12 cellular contexts compared by ENCODE assay signal in the genomic region with DNA sequence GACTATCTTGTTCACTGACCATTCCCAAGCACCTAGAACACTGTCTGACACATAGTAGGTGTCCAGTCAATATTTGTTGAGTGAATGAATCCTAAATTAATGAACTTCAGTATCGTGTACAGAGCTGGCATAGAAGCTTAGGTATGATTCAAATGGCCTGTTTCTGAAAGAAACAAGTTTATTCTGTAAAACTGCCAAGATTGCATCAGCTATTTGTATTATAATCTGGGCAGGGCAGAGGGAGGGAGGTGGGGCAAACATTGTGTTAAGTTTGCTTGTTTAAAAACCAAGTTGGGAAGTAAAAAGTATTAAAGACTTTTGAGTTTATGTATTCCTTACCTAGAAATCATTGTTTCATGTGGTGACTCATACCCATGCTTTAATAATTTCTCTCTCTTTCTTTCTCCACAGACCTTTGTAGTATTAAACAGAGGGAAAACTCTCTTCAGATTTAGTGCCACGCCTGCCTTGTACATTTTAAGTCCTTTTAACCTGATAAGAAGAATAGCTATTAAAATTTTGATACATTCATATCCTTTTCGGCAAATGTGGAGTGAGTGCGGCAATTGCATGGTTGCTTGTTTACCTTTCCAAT.
DNase-seq lines count a peak whose midpoint lies in the region; ATAC-seq and TF ChIP-seq lines count a peak whose summit lies in the region.
"Had no signal": no experiment of that assay in that cellular context is flagged by ENCODE, and none has a peak within 500 bp of the region (broad histone marks: within the 10 kb centered on the region; RNA-seq: fewer than 3 reads in every experiment).

No MANE protein-coding gene starts in this region.

- no peak overlapping the region for H2BK120ac ChIP-seq in IMR-90 (ENCODE audit: low read depth, low read length)

- no peak overlapping the region; the same call in 1 of the 2 replicates for H4K91ac ChIP-seq in IMR-90 (ENCODE audit: insufficient read depth, low read depth, low read length)

- no peak for TF ChIP-seq POLR2A in IMR-90 (IDR thresholded peaks at IDR 0.05; ENCODE audit: low read depth, low read length)

- H2BK20ac ChIP-seq in IMR-90 (ENCODE audit: low read depth, low read length) = no peak overlapping the region

- no peak overlapping the region for H3K23ac ChIP-seq in IMR-90 (ENCODE audit: low read depth, low read length)

- H3K27me3 Mint-ChIP-seq in MCF 10A (ENCODE audit: insufficient read depth, unreplicated experiment) = peaks cover 19% of the 10 kb centered on the region

- H3K4me2 ChIP-seq in IMR-90 (ENCODE audit: low read depth, low read length) = peak overlapping the region; percentile 44; the same call in 1 of the 2 replicates

- H3K4me3 Mint-ChIP-seq in MCF 10A (ENCODE audit: unreplicated experiment) = no peak overlapping the region
- H3K4me3 Mint-ChIP-seq: activated T-cell treated with anti-CD3 and anti-CD28 coated beads, Interleukin-2, amount 50 U/mL, for 4 hours; CD8-positive, alpha-beta memory T cell had no signal

- no peak for TF ChIP-seq RAD21 in IMR-90 (IDR thresholded peaks at IDR 0.05; ENCODE audit: low read length)

- H3K9me3 ChIP-seq in IMR-90 (ENCODE audit: control insufficient read depth, insufficient read depth, low read length) (no peaks in the 10 kb centered on the region), left lung (no peaks in the 10 kb centered on the region), aorta (ENCODE audit: control insufficient read depth, low read length) (no peaks in the 10 kb centered on the region)

- H2AK9ac ChIP-seq in IMR-90 (replicated peaks; ENCODE audit: low read depth, low read length, poor library complexity) = no peak overlapping the region

- H3K36me3 ChIP-seq in IMR-90 (ENCODE audit: control insufficient read depth, insufficient read depth, low read length) (no peaks in the 10 kb centered on the region), left lung (no peaks in the 10 kb centered on the region), aorta (ENCODE audit: control insufficient read depth in 1 of 2, insufficient read depth in 2 of 2, low read length in 1 of 2) (no peaks in the 10 kb centered on the region)

- H3K4me1 ChIP-seq in IMR-90 (ENCODE audit: control insufficient read depth, insufficient read depth, low read length) = peaks cover 4% of the 10 kb centered on the region; the same call in 1 of the 2 replicates
- peaks cover 0 to 4% of the 10 kb centered on the region in 2 donors for H3K4me1 ChIP-seq in left lung
- H3K4me1 ChIP-seq in aorta (ENCODE audit: control insufficient read depth in 1 of 2, insufficient read depth in 2 of 2, low read length in 2 of 2) = peaks cover 0 to 4% of the 10 kb centered on the region in 2 donors

- H3K4ac ChIP-seq in IMR-90 (ENCODE audit: low read depth, low read length) = no peak overlapping the region

- H4K5ac ChIP-seq in IMR-90 (ENCODE audit: low read depth, low read length) = no peak overlapping the region

- H4K8ac ChIP-seq in IMR-90 (ENCODE audit: low read depth in 2 of 2, low read length in 2 of 2) = no peak overlapping the region; a peak in 1 of 4 replicates

- H3K4me1 Mint-ChIP-seq in MCF 10A (ENCODE audit: insufficient read depth, unreplicated experiment) = peaks cover 33% of the 10 kb centered on the region

- ATAC-seq in IMR-90 (ENCODE audit: low read depth) (peak; percentile 53), left lung (peak; percentile 93), aorta (ENCODE audit: low FRiP score) (no peak)
- ATAC-seq: activated T-cell treated with anti-CD3 and anti-CD28 coated beads, Interleukin-2, amount 50 U/mL, for 4 hours had no signal

- H3K27ac ChIP-seq in IMR-90 (ENCODE audit: insufficient read depth, low read length) (no peak overlapping the region), left lung (no peak overlapping the region), aorta (ENCODE audit: low read depth in 1 of 2, low read length in 2 of 2) (no peak overlapping the region)

- no peak overlapping the region for H3K27ac Mint-ChIP-seq in MCF 10A (ENCODE audit: low read depth, unreplicated experiment)
- H3K27ac Mint-ChIP-seq: CD8-positive, alpha-beta memory T cell had no signal

- H3K56ac ChIP-seq in IMR-90 (ENCODE audit: extremely low read depth, insufficient read depth, low read length) = no peak overlapping the region

- WGBS in IMR-90 (ENCODE audit: extremely low coverage in 2 of 2, insufficient read length in 1 of 2), 2 experiments = no CpG with 5 or more reads among the region's 4 CpGs
- WGBS in aorta, 2 donors = 33 to 35% methylated on average over 4 of the region's 4 CpGs

- no peak overlapping the region for H3K4me3 ChIP-seq in IMR-90 (ENCODE audit: insufficient read depth, low read depth, low read length)
- no peak overlapping the region for H3K4me3 ChIP-seq in left lung
- H3K4me3 ChIP-seq in aorta (ENCODE audit: low read length in 2 of 2) = no peak overlapping the region

- no peak overlapping the region for H3K18ac ChIP-seq in IMR-90 (ENCODE audit: low read depth, low read length)

- H3K27me3 ChIP-seq in IMR-90 (ENCODE audit: control insufficient read depth, insufficient read depth, low read length) (no peaks in the 10 kb centered on the region), left lung (no peaks in the 10 kb centered on the region), aorta (ENCODE audit: control insufficient read depth in 1 of 2, insufficient read depth in 2 of 2, low read length in 1 of 2) (peaks cover 0 to 1% of the 10 kb centered on the region in 2 donors)

- BruUV-seq in IMR-90 (replicated peaks; lab: Mats Ljungman, UMichigan) (no TSS peak), MCF 10A (replicated peaks; lab: Mats Ljungman, UMichigan) (no TSS peak)

- no peak overlapping the region for H2AK5ac ChIP-seq in IMR-90 (ENCODE audit: low read depth, low read length)

- POLR2A ChIA-PET in IMR-90 (lab: Charles Lee; ENCODE audit: unreplicated experiment) = no interaction called here
- POLR2A ChIA-PET in MCF 10A (lab: Yijun Ruan, JAX) = interaction anchor here (0.6 to 2.7 kb wide), 9 partner anchors 9 to 321 kb away, joined by 3 to 12 read pairs (median 3); no protein-coding TSS in a partner anchor

- H3K79me1 ChIP-seq in IMR-90 (ENCODE audit: low read depth in 1 of 2, low read length in 2 of 2) = peaks cover 0 to 20% of the 10 kb centered on the region in 2 experiments; a peak in 3 of 4 replicates

- peak; percentile 43 for DNase-seq in AG08395 (ENCODE audit: low spot score)
- peak; percentile 65 for DNase-seq in IMR-90
- peak; percentile 85 for DNase-seq in MCF 10A (ENCODE audit: unreplicated experiment)
- no peak for DNase-seq in left lung
- no peak for DNase-seq in activated CD4-positive, alpha-beta T cell treated with anti-CD3 and anti-CD28 coated beads, Interleukin-2, amount 50 U/mL, for 4 hours
- no peak for DNase-seq in aorta
- DNase-seq in putamen (ENCODE audit: low spot score) = no peak
- no peak for DNase-seq in SKM-1 treated with dmso at 0.1 percent for 144 hours (lab: John Stamatoyannopoulos, UW; ENCODE audit: unreplicated experiment)
- DNase-seq: activated T-cell treated with anti-CD3 and anti-CD28 coated beads, Interleukin-2, amount 50 U/mL, for 4 hours; CD8-positive, alpha-beta memory T cell; H7; stimulated activated CD4-positive, alpha-beta T cell treated with anti-CD3 and anti-CD28 coated beads, Interleukin-12 subunit alpha, Interleukin-12 subunit beta, amount 100 ng/mL, for 4 hours had no signal

- intact Hi-C loops in IMR-90 (cut with micrococcal nuclease) (loop anchor here (10.0 kb wide), 1 partner anchor 259 kb away; the partner anchor contains the start of gene SLC4A8), MCF 10A (cut with micrococcal nuclease) (no loop called here), left lung (cut with DNase I) (no loop called here), aorta (cut with DNase I) (no loop called here)

- no peak for TF ChIP-seq CTCF in IMR-90 (conservative IDR thresholded peaks at IDR 0.05; ENCODE audit: low read depth, low read length)
- TF ChIP-seq CTCF in MCF 10A (IDR thresholded peaks at IDR 0.05; ENCODE audit: unreplicated experiment) = no peak
- TF ChIP-seq CTCF in left lung (IDR thresholded peaks at IDR 0.05) = no peak

- H3K36me3 Mint-ChIP-seq in MCF 10A (ENCODE audit: insufficient read depth, unreplicated experiment) = peaks cover 6% of the 10 kb centered on the region
- H3K36me3 Mint-ChIP-seq: CD8-positive, alpha-beta memory T cell had no signal

- no peak overlapping the region for H2AFZ ChIP-seq in IMR-90 (replicated peaks; ENCODE audit: low read length, poor library complexity)

- H2BK5ac ChIP-seq in IMR-90 (ENCODE audit: low read depth, low read length, poor library complexity, severe bottlenecking) = no peak overlapping the region

- H4K20me1 ChIP-seq in IMR-90 (ENCODE audit: insufficient read depth, low read length) = no peaks in the 10 kb centered on the region

- H3K14ac ChIP-seq in IMR-90 (replicated peaks; ENCODE audit: low read depth, low read length) = no peak overlapping the region; the same call in 1 of the 2 replicates

- dilution Hi-C loops in IMR-90 (cut with HindIII; ENCODE audit: low sequenced_read_pairs, unreplicated experiment) = no loop called here

- no peaks in the 10 kb centered on the region for H3K9me3 Mint-ChIP-seq in MCF 10A (ENCODE audit: unreplicated experiment)
- H3K9me3 Mint-ChIP-seq: activated T-cell treated with anti-CD3 and anti-CD28 coated beads, Interleukin-2, amount 50 U/mL, for 4 hours; CD8-positive, alpha-beta memory T cell had no signal

- H3K9ac ChIP-seq in IMR-90 (ENCODE audit: low read depth, low read length) = no peak overlapping the region

- in situ Hi-C loops in IMR-90 (cut with MboI; ENCODE audit: low sequenced_read_pairs) = no loop called here

- H3K9me1 ChIP-seq in IMR-90 (ENCODE audit: insufficient read depth, low read length) = peaks cover 3% of the 10 kb centered on the region; the same call in 1 of the 2 replicates

- H2BK15ac ChIP-seq in IMR-90 (ENCODE audit: low read depth, low read length) = no peak overlapping the region

- CTCF ChIA-PET in IMR-90 (lab: Yijun Ruan, JAX) = interaction anchor here (1.3 kb wide), 1 partner anchor 88 kb away, joined by 3 read pairs; no protein-coding TSS in a partner anchor
- CTCF ChIA-PET in MCF 10A (lab: Yijun Ruan, JAX) = interaction anchor here (0.5 to 2.4 kb wide), 9 partner anchors 12 to 263 kb away, joined by 3 to 10 read pairs (median 5); no protein-coding TSS in a partner anchor

TF ChIP-seq in IMR-90, 13 proteins besides CTCF, POLR2A, EP300 and RAD21 (continues in another document):
- TF ChIP-seq MAFK (IDR thresholded peaks at IDR 0.05; ENCODE audit: low read depth, low read length) (no peak), SMC3 (IDR thresholded peaks at IDR 0.05; ENCODE audit: low read depth, low read length) (no peak), RFX5 (IDR thresholded peaks at IDR 0.05; ENCODE audit: low read depth, low read length) (no peak), ELK1 (IDR thresholded peaks at IDR 0.05; ENCODE audit: borderline replicate concordance, low read depth, low read length) (no peak)

Comparison
In these comparisons a context has a peak if more than half of its experiments do, and no peak if none do; other contexts are left out.
1. DNase-seq: peak in AG08395 (single experiment), IMR-90 (single experiment) and MCF 10A (single experiment); none in left lung (0 of 2), activated CD4-positive, alpha-beta T cell treated with anti-CD3 and anti-CD28 coated beads, Interleukin-2, amount 50 U/mL, for 4 hours (0 of 2), aorta (0 of 2), putamen (single experiment) and SKM-1 treated with dmso at 0.1 percent for 144 hours (single experiment).